Comparison of ENCODE assay signal across 17 cellular contexts in genomic region chr11:118007040-118007439, GRCh38. TPM values are rescaled to one million over a fixed set of nuclear protein-coding genes. Genes with fewer than 3 reads are reported as not detected.
DNase-seq lines count a peak whose midpoint lies in the region; ATAC-seq lines count a peak whose summit lies in the region.
"Had no signal": no experiment of that assay in that cellular context is flagged by ENCODE, and none has a peak within 500 bp of the region (broad histone marks: within the 10 kb centered on the region; RNA-seq: fewer than 3 reads in every experiment).

No MANE protein-coding gene starts in this region.

- ATAC-seq in CD4-positive, CD25-positive, alpha-beta regulatory T cell (ENCODE audit: low read depth in 2 of 2), result peak in 1 of 2 donors; percentile 5
- no peak for ATAC-seq in activated CD8-positive, alpha-beta T cell treated with anti-CD3 and anti-CD28 coated beads, Interleukin-2, amount 10 ng/mL, durations not matched to agents 7 days and 5 days
- no peak for ATAC-seq in HG03565 (IDR thresholded peaks at IDR 0.05; ENCODE audit: unreplicated experiment)
- ATAC-seq: GM23338 had no signal

- CTCF ChIA-PET in activated CD8-positive, alpha-beta T cell treated with anti-CD3 and anti-CD28 coated beads, Interleukin-2, amount 10 ng/mL, durations not matched to agents 7 days and 5 days (lab: Charles Lee), result interaction anchor here (1.0 to 14.8 kb wide), 13 partner anchors 9 to 198 kb away, joined by 3 to 168 read pairs (median 5); no protein-coding TSS in a partner anchor

- H3K27ac ChIP-seq in CD4-positive, CD25-positive, alpha-beta regulatory T cell (ENCODE audit: insufficient read depth, low read length, poor library complexity, severe bottlenecking), result peak overlapping the region; percentile 84
- H3K27ac ChIP-seq in muscle layer of duodenum (ENCODE audit: low read length), result peak overlapping the region; percentile 53
- H3K27ac ChIP-seq: breast epithelium had no signal

- POLR2A ChIA-PET in activated CD8-positive, alpha-beta T cell treated with anti-CD3 and anti-CD28 coated beads, Interleukin-2, amount 10 ng/mL, durations not matched to agents 7 days and 5 days (lab: Charles Lee), result interaction anchor here (0.6 to 4.9 kb wide), 8 partner anchors 9 to 46 kb away, joined by 3 to 33 read pairs (median 11); partner anchors contain the start of gene IL10RA

- peak overlapping the region; percentile 93 to 99 (median 97) for H3K27ac Mint-ChIP-seq in CD4-positive, CD25-positive, alpha-beta regulatory T cell
- H3K27ac Mint-ChIP-seq in IgD-negative memory B cell, result peak overlapping the region; percentile 99 to 100 (median 100)
- H3K27ac Mint-ChIP-seq in activated CD8-positive, alpha-beta T cell treated with anti-CD3 and anti-CD28 coated beads, Interleukin-2, amount 10 ng/mL, durations not matched to agents 7 days and 5 days, result peak overlapping the region; percentile 98
- H3K27ac Mint-ChIP-seq: GM23338, progenitor cell of endocrine pancreas had no signal

- peaks cover 0 to 5% of the 10 kb centered on the region in 2 experiments for H3K9me3 ChIP-seq in CD4-positive, CD25-positive, alpha-beta regulatory T cell (ENCODE audit: control insufficient read depth in 2 of 2, low read length in 2 of 2)
- H3K9me3 ChIP-seq in muscle layer of duodenum (ENCODE audit: control insufficient read depth in 1 of 2, low read length in 2 of 2), result no peaks in the 10 kb centered on the region
- H3K9me3 ChIP-seq: breast epithelium had no signal

- peak in 1 of 3 donors; percentile 56 for DNase-seq in CD4-positive, CD25-positive, alpha-beta regulatory T cell
- no peak for DNase-seq in activated CD8-positive, alpha-beta T cell treated with anti-CD3 and anti-CD28 coated beads, Interleukin-2, amount 10 ng/mL, durations not matched to agents 7 days and 5 days
- DNase-seq in SHP77 (lab: John Stamatoyannopoulos, UW) (no peak), NCI-H1694 treated with DMSO at 0.1 percent for 48 hours (lab: John Stamatoyannopoulos, UW) (no peak)
- DNase-seq: COR-L47; hypothalamus; mammary epithelial cell; NCI-H187 treated with DMSO at 0.1 percent for 48 hours; stimulated activated CD4-positive, alpha-beta T cell treated with anti-CD3 and anti-CD28 coated beads, Interleukin-2, amount 100 ng/mL, for 24 hours; stimulated activated naive CD8-positive, alpha-beta T cell treated with anti-CD3 and anti-CD28 coated beads, Interleukin-15, amount 100 ng/mL, for 72 hours; T-helper 9 cell had no signal

- no peaks in the 10 kb centered on the region for H3K27me3 Mint-ChIP-seq in CD4-positive, CD25-positive, alpha-beta regulatory T cell
- peaks cover 3% of the 10 kb centered on the region for H3K27me3 Mint-ChIP-seq in IgD-negative memory B cell
- H3K27me3 Mint-ChIP-seq in activated CD8-positive, alpha-beta T cell treated with anti-CD3 and anti-CD28 coated beads, Interleukin-2, amount 10 ng/mL, durations not matched to agents 7 days and 5 days (ENCODE audit: low read depth), result no peaks in the 10 kb centered on the region
- H3K27me3 Mint-ChIP-seq: stimulated activated naive CD8-positive, alpha-beta T cell treated with anti-CD3 and anti-CD28 coated beads, Interleukin-15, amount 100 ng/mL, for 72 hours had no signal

- H3K4me1 Mint-ChIP-seq in CD4-positive, CD25-positive, alpha-beta regulatory T cell, result peaks cover 39 to 100% (median 82%) of the 10 kb centered on the region in 4 donors
- H3K4me1 Mint-ChIP-seq in IgD-negative memory B cell, result peaks cover 85 to 94% (median 88%) of the 10 kb centered on the region in 3 donors
- peaks cover 100% of the 10 kb centered on the region for H3K4me1 Mint-ChIP-seq in activated CD8-positive, alpha-beta T cell treated with anti-CD3 and anti-CD28 coated beads, Interleukin-2, amount 10 ng/mL, durations not matched to agents 7 days and 5 days (ENCODE audit: low read depth)

- peak overlapping the region; percentile 73 to 87 (median 82) for H3K4me3 Mint-ChIP-seq in CD4-positive, CD25-positive, alpha-beta regulatory T cell
- H3K4me3 Mint-ChIP-seq in IgD-negative memory B cell, result peak overlapping the region; percentile 34 to 90 (median 88)
- peak overlapping the region; percentile 57 for H3K4me3 Mint-ChIP-seq in activated CD8-positive, alpha-beta T cell treated with anti-CD3 and anti-CD28 coated beads, Interleukin-2, amount 10 ng/mL, durations not matched to agents 7 days and 5 days
- H3K4me3 Mint-ChIP-seq: GM23338 had no signal

- H3K27me3 ChIP-seq in CD4-positive, CD25-positive, alpha-beta regulatory T cell (ENCODE audit: control insufficient read depth, insufficient read depth, low read length), result no peaks in the 10 kb centered on the region
- H3K27me3 ChIP-seq in muscle layer of duodenum (ENCODE audit: low read depth, low read length), result no peaks in the 10 kb centered on the region
- H3K27me3 ChIP-seq: breast epithelium had no signal

- H3K4me3 ChIP-seq in CD4-positive, CD25-positive, alpha-beta regulatory T cell (ENCODE audit: low read depth, low read length), result peak overlapping the region; percentile 30
- H3K4me3 ChIP-seq in muscle layer of duodenum (ENCODE audit: low read depth in 1 of 2, low read length in 2 of 2), result no peak overlapping the region
- H3K4me3 ChIP-seq: breast epithelium, GM23338 had no signal

- peaks cover 7% of the 10 kb centered on the region for H3K36me3 Mint-ChIP-seq in CD4-positive, CD25-positive, alpha-beta regulatory T cell
- H3K36me3 Mint-ChIP-seq in IgD-negative memory B cell, result peaks cover 3% of the 10 kb centered on the region
- peaks cover 55% of the 10 kb centered on the region for H3K36me3 Mint-ChIP-seq in activated CD8-positive, alpha-beta T cell treated with anti-CD3 and anti-CD28 coated beads, Interleukin-2, amount 10 ng/mL, durations not matched to agents 7 days and 5 days (ENCODE audit: low read depth)

- H3K4me1 ChIP-seq in CD4-positive, CD25-positive, alpha-beta regulatory T cell (ENCODE audit: control insufficient read depth, insufficient read depth, low read length, poor library complexity, severe bottlenecking), result peaks cover 100% of the 10 kb centered on the region
- H3K4me1 ChIP-seq in muscle layer of duodenum (ENCODE audit: control insufficient read depth in 1 of 2, insufficient read depth in 2 of 2, low read length in 2 of 2), result peaks cover 0 to under 1% of the 10 kb centered on the region in 2 donors
- H3K4me1 ChIP-seq: breast epithelium had no signal

- H3K9me3 Mint-ChIP-seq in CD4-positive, CD25-positive, alpha-beta regulatory T cell, result peaks cover 0 to 7% (median 2%) of the 10 kb centered on the region in 7 donors
- peaks cover 0 to 4% (median 2%) of the 10 kb centered on the region in 3 donors for H3K9me3 Mint-ChIP-seq in IgD-negative memory B cell
- H3K9me3 Mint-ChIP-seq in activated CD8-positive, alpha-beta T cell treated with anti-CD3 and anti-CD28 coated beads, Interleukin-2, amount 10 ng/mL, durations not matched to agents 7 days and 5 days (ENCODE audit: insufficient read depth), result no peaks in the 10 kb centered on the region
- H3K9me3 Mint-ChIP-seq: GM23338 had no signal

- H3K36me3 ChIP-seq in CD4-positive, CD25-positive, alpha-beta regulatory T cell (ENCODE audit: control insufficient read depth, insufficient read depth, low read length), result no peaks in the 10 kb centered on the region
- no peaks in the 10 kb centered on the region for H3K36me3 ChIP-seq in muscle layer of duodenum (ENCODE audit: control insufficient read depth in 1 of 2, insufficient read depth in 2 of 2, low read length in 2 of 2)
- H3K36me3 ChIP-seq: breast epithelium had no signal

RNA-seq across cellular contexts. Expression of gene IL10RA, which starts 20.8 kb away (rescaled TPM):
- total RNA-seq in CD4-positive, CD25-positive, alpha-beta regulatory T cell, result 661 TPM
- 100 to 1,000 TPM; 572 to 666 (median 631) TPM for polyA plus RNA-seq in CD4-positive, CD25-positive, alpha-beta regulatory T cell
- polyA plus RNA-seq in IgD-negative memory B cell, result 97.1 TPM
- 100 to 1,000 TPM; 202 to 210 TPM for total RNA-seq in activated CD8-positive, alpha-beta T cell treated with anti-CD3 and anti-CD28 coated beads, Interleukin-2, amount 10 ng/mL, durations not matched to agents 7 days and 5 days
- total RNA-seq: mammary epithelial cell had no signal
- polyA plus RNA-seq: GM23338 had no signal
